In the genomic region with DNA sequence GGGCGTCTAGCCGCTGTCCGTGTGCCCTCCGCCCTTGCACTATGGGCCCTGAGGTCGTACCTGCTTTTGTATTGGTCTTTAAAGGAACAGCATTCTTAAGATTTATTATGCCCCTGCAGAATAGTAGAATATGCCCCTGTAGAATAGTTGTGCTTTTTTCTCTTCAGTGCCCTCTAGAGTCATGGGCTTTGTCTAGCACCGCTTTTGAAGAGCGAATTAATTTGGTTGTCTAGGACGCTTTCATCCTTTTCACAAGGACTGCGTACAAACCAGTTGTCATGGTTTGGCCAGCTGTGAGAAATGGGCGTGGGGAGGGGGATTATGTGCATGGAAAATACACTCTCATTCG, we compare ENCODE assay signal across 8 cellular contexts. TPM values are rescaled to one million over a fixed set of nuclear protein-coding genes. Genes with fewer than 3 reads are reported as not detected.
A peak's percentile ranks its signal among the peaks of the same experiment; 100 is the strongest.
DNase-seq lines count a peak whose midpoint lies in the region; ATAC-seq, FAIRE-seq and TF ChIP-seq lines count a peak whose summit lies in the region.

No MANE protein-coding gene starts in this region.

- TF ChIP-seq CTCF in heart left ventricle (IDR thresholded peaks at IDR 0.05) (peak in 10 of 12 donors; percentile 7 to 66 (median 34)), pancreas (IDR thresholded peaks at IDR 0.05) (no peak)

- H3K27ac ChIP-seq in KOPT-K1 (ENCODE audit: low read depth, low read length, poor library complexity, severe bottlenecking) (peak overlapping the region; percentile 100), heart left ventricle (peak overlapping the region; percentile 96 to 100 (median 99)), pancreas (peak overlapping the region; percentile 99 to 100 (median 100))

- 0 to 1% (median 0%) methylated on average over 11 of the region's 11 CpGs for WGBS in heart left ventricle, 4 donors
- WGBS in pancreas, 2 donors, result 1% methylated on average over 11 of the region's 11 CpGs

- intact Hi-C loops in heart left ventricle (cut with DNase I), result loop anchor here in 2 of 10 donors (5.0 to 10.0 kb wide), 4 partner anchors 203 to 683 kb away; a partner anchor contains a TSS
- intact Hi-C loops in pancreas (cut with DNase I), result no loop called here

- ATAC-seq in GM21526 (IDR thresholded peaks at IDR 0.05; ENCODE audit: low FRiP score, unreplicated experiment) (peak; percentile 17), heart left ventricle (peak; percentile 3 to 26 (median 14)), pancreas (peak; percentile 13 to 44 (median 33))

- H3K9me3 ChIP-seq in KOPT-K1 (ENCODE audit: insufficient read depth, low read length, poor library complexity, severe bottlenecking), result no peaks in the 10 kb centered on the region
- no peaks in the 10 kb centered on the region for H3K9me3 ChIP-seq in adipocyte (ENCODE audit: control insufficient read depth, low read length)
- no peaks in the 10 kb centered on the region for H3K9me3 ChIP-seq in heart left ventricle
- no peaks in the 10 kb centered on the region for H3K9me3 ChIP-seq in pancreas

- H3K9ac ChIP-seq in adipocyte (ENCODE audit: low read length), result peak overlapping the region; percentile 100

- DNase-seq in DMS 273 treated with DMSO at 0.1 percent for 48 hours (lab: John Stamatoyannopoulos, UW) (peak; percentile 53), OCI-M1 (lab: John Stamatoyannopoulos, UW) (peak; percentile 87), adipocyte (ENCODE audit: low read depth) (peak; percentile 90), heart left ventricle (no peak), pancreas (peak in 4 of 6 donors; percentile 21 to 31 (median 27)), GM12892 (ENCODE audit: insufficient read length) (no peak)

- H3K4me3 ChIP-seq in adipocyte (ENCODE audit: low read length), result peak overlapping the region; percentile 93
- peak overlapping the region; percentile 77 to 99 (median 88) for H3K4me3 ChIP-seq in heart left ventricle
- peak overlapping the region; percentile 68 to 90 (median 82) for H3K4me3 ChIP-seq in pancreas

- H3K4me1 ChIP-seq in adipocyte (ENCODE audit: control insufficient read depth, insufficient read depth, low read length) (peaks cover 28% of the 10 kb centered on the region), heart left ventricle (peaks cover 12 to 48% (median 44%) of the 10 kb centered on the region in 12 donors), pancreas (peaks cover 21 to 31% (median 29%) of the 10 kb centered on the region in 3 donors)

- peaks cover 73% of the 10 kb centered on the region for H3K36me3 ChIP-seq in KOPT-K1 (ENCODE audit: insufficient read depth, low read length)
- peaks cover 55% of the 10 kb centered on the region for H3K36me3 ChIP-seq in adipocyte (ENCODE audit: control insufficient read depth, insufficient read depth, low read length, severe bottlenecking)
- H3K36me3 ChIP-seq in heart left ventricle, result peaks cover 10 to 66% (median 62%) of the 10 kb centered on the region in 9 donors
- H3K36me3 ChIP-seq in pancreas, result peaks cover 2 to 44% (median 19%) of the 10 kb centered on the region in 3 donors

- TF ChIP-seq POLR2A in heart left ventricle (IDR thresholded peaks at IDR 0.05) (no peak), GM12892 (IDR thresholded peaks at IDR 0.05; ENCODE audit: low read depth, low read length) (no peak)

- H3K27me3 ChIP-seq in adipocyte (replicated peaks; ENCODE audit: control insufficient read depth, insufficient read depth, low read length) (no peaks in the 10 kb centered on the region), heart left ventricle (no peaks in the 10 kb centered on the region), pancreas (no peaks in the 10 kb centered on the region)

- no peak for FAIRE-seq in pancreas (lab: Jason Lieb, UNC)
- FAIRE-seq in GM12892 (lab: Jason Lieb, UNC), result no peak

RNA-seq across cellular contexts. Expression of a gene that starts 0.6 kb away (rescaled TPM):
- 10 to 100 TPM in 7 of 9 donors, 1 to 10 TPM in 2; 9.4 to 25.1 (median 13.1) TPM for total RNA-seq in heart left ventricle
- polyA plus RNA-seq in heart left ventricle, result 10 to 100 TPM; 10.6 to 15.4 TPM
- 10 to 100 TPM; 10.0 to 25.9 (median 18.2) TPM for total RNA-seq in pancreas
- 10 to 100 TPM; 34.8 to 80.8 TPM for polyA plus RNA-seq in pancreas
- polyA plus RNA-seq in GM12892 (2012; ENCODE audit: missing spikeins), result 45.2 TPM

RNA-seq across cellular contexts. Expression of a gene that starts 1.3 kb away (rescaled TPM):
- 100 to 1,000 TPM; 183 to 521 (median 332) TPM for total RNA-seq in heart left ventricle
- 100 to 1,000 TPM; 254 to 382 TPM for polyA plus RNA-seq in heart left ventricle
- total RNA-seq in pancreas, result 100 to 1,000 TPM; 145 to 398 (median 199) TPM
- polyA plus RNA-seq in pancreas, result 100 to 1,000 TPM; 249 to 372 TPM
- polyA plus RNA-seq in GM12892 (2012; ENCODE audit: missing spikeins), result 423 TPM

RNA-seq across cellular contexts. Expression of a gene that starts 10.5 kb away (rescaled TPM):
- total RNA-seq in heart left ventricle, result 1 to 10 TPM; 1.4 to 8.7 (median 5.7) TPM
- 1 to 10 TPM; 5.4 to 5.9 TPM for polyA plus RNA-seq in heart left ventricle
- total RNA-seq in pancreas, result 10 to 100 TPM in 1 of 6 donors, 1 to 10 TPM in 5; 4.8 to 12.9 (median 6.9) TPM
- polyA plus RNA-seq in pancreas, result 10 to 100 TPM in 1 of 2 donors, 1 to 10 TPM in 1; 9.6 to 12.1 TPM
- 24.1 TPM for polyA plus RNA-seq in GM12892 (2012; ENCODE audit: missing spikeins)

RNA-seq across cellular contexts. Expression of a gene that starts 58.5 kb away (rescaled TPM):
- 10 to 100 TPM in 1 of 9 donors, 1 to 10 TPM in 7, under 1 TPM in 1; 0.95 to 23.0 (median 2.4) TPM for total RNA-seq in heart left ventricle
- 1 to 10 TPM; 1.6 to 1.7 TPM for polyA plus RNA-seq in heart left ventricle
- 1 to 10 TPM in 4 of 6 donors, under 1 TPM in 2; 0.51 to 6.3 (median 1.1) TPM for total RNA-seq in pancreas
- polyA plus RNA-seq in pancreas, result 1 to 10 TPM; 1.5 to 2.4 TPM
- polyA plus RNA-seq in GM12892 (2012; ENCODE audit: missing spikeins), result 0.76 TPM

Comparison
In these comparisons a context has a peak if more than half of its experiments do, and no peak if none do; other contexts are left out.
1. DNase-seq: peak in DMS 273 treated with DMSO at 0.1 percent for 48 hours (single experiment), OCI-M1 (single experiment), adipocyte (single experiment) and pancreas (4 of 6); none in heart left ventricle (0 of 5) and GM12892 (single experiment).
2. CTCF ChIP-seq: peak in heart left ventricle (10 of 12); none in pancreas (0 of 4).
3. Peak in every context shown above with its lines, with median percentiles within 50 percentile points of each other: ATAC-seq, H3K27ac ChIP-seq and H3K4me3 ChIP-seq.